In genomic region chr1:116254776-116255175, GRCh38 we compare ENCODE assay signal across 19 cellular contexts.
DNase-seq lines count a peak whose midpoint lies in the region; ATAC-seq, FAIRE-seq and TF ChIP-seq lines count a peak whose summit lies in the region.
"Had no signal": no experiment of that assay in that cellular context is flagged by ENCODE, and none has a peak within 500 bp of the region (broad histone marks: within the 10 kb centered on the region; RNA-seq: fewer than 3 reads in every experiment).

No MANE protein-coding gene starts in this region.

- CTCF ChIA-PET in activated CD8-positive, alpha-beta T cell treated with anti-CD3 and anti-CD28 coated beads for 36 hours (lab: Charles Lee): interaction anchor here (1.1 to 2.2 kb wide), 3 partner anchors 11 to 230 kb away, joined by 3 to 7 read pairs (median 3); no protein-coding TSS in a partner anchor
- CTCF ChIA-PET in activated CD8-positive, alpha-beta T cell treated with anti-CD3 and anti-CD28 coated beads, Interleukin-2, amount 10 ng/mL, durations not matched to agents 7 days and 5 days (lab: Charles Lee): interaction anchor here (1.7 kb wide), 1 partner anchor 116 kb away, joined by 4 read pairs; no protein-coding TSS in a partner anchor

- POLR2A ChIA-PET in activated CD8-positive, alpha-beta T cell treated with anti-CD3 and anti-CD28 coated beads for 36 hours (lab: Charles Lee): no interaction called here
- POLR2A ChIA-PET in activated CD8-positive, alpha-beta T cell treated with anti-CD3 and anti-CD28 coated beads, Interleukin-2, amount 10 ng/mL, durations not matched to agents 7 days and 5 days (lab: Charles Lee): no interaction called here

- no peaks in the 10 kb centered on the region for H3K36me3 Mint-ChIP-seq in activated CD8-positive, alpha-beta T cell treated with anti-CD3 and anti-CD28 coated beads for 36 hours (ENCODE audit: low read depth)
- no peaks in the 10 kb centered on the region for H3K36me3 Mint-ChIP-seq in activated CD8-positive, alpha-beta T cell treated with anti-CD3 and anti-CD28 coated beads, Interleukin-2, amount 10 ng/mL, durations not matched to agents 7 days and 5 days (ENCODE audit: low read depth)
- H3K36me3 Mint-ChIP-seq: CD4-positive, CD25-positive, alpha-beta regulatory T cell; stimulated activated naive B cell treated with anti-CD40 and anti-IgM and Interleukin-4, amounts not matched to agents 10 μg/mL and 1 μg/mL and 100 μg/mL, for 72 hours; T-cell had no signal

- FAIRE-seq in bronchial epithelial cell (lab: Jason Lieb, UNC): no peak

- no peaks in the 10 kb centered on the region for H3K9me3 ChIP-seq in stomach
- H3K9me3 ChIP-seq: body of pancreas had no signal

- no peaks in the 10 kb centered on the region for H3K27me3 Mint-ChIP-seq in activated CD8-positive, alpha-beta T cell treated with anti-CD3 and anti-CD28 coated beads for 36 hours
- H3K27me3 Mint-ChIP-seq in activated CD8-positive, alpha-beta T cell treated with anti-CD3 and anti-CD28 coated beads, Interleukin-2, amount 10 ng/mL, durations not matched to agents 7 days and 5 days (ENCODE audit: low read depth): no peaks in the 10 kb centered on the region
- no peaks in the 10 kb centered on the region for H3K27me3 Mint-ChIP-seq in stimulated activated naive CD8-positive, alpha-beta T cell treated with anti-CD3 and anti-CD28 coated beads, Interleukin-15, amount 100 ng/mL, for 72 hours
- H3K27me3 Mint-ChIP-seq: T-cell had no signal

- peaks cover 1% of the 10 kb centered on the region for H3K9me3 Mint-ChIP-seq in activated CD8-positive, alpha-beta T cell treated with anti-CD3 and anti-CD28 coated beads for 36 hours
- no peaks in the 10 kb centered on the region for H3K9me3 Mint-ChIP-seq in activated CD8-positive, alpha-beta T cell treated with anti-CD3 and anti-CD28 coated beads, Interleukin-2, amount 10 ng/mL, durations not matched to agents 7 days and 5 days (ENCODE audit: insufficient read depth)
- no peaks in the 10 kb centered on the region for H3K9me3 Mint-ChIP-seq in stimulated activated naive CD8-positive, alpha-beta T cell treated with anti-CD3 and anti-CD28 coated beads, Interleukin-15, amount 100 ng/mL, for 72 hours
- H3K9me3 Mint-ChIP-seq: activated B cell treated with CpG ODN at 0.5 μM for 24 hours; CD4-positive, CD25-positive, alpha-beta regulatory T cell; T-cell had no signal

- H3K36me3 ChIP-seq in bronchial epithelial cell (ENCODE audit: control insufficient read depth, insufficient read depth, low read length) (no peaks in the 10 kb centered on the region), stomach (no peaks in the 10 kb centered on the region)

- WGBS in stomach, 5 donors: 15 to 50% (median 25%) methylated on average over 1 of the region's 1 CpG

- H3K27ac ChIP-seq in stomach: peak overlapping the region in 1 of 5 donors; percentile 29
- H3K27ac ChIP-seq: body of pancreas, skin epidermis had no signal

- H3K27ac Mint-ChIP-seq in activated CD8-positive, alpha-beta T cell treated with anti-CD3 and anti-CD28 coated beads for 36 hours: no peak overlapping the region
- H3K27ac Mint-ChIP-seq in activated CD8-positive, alpha-beta T cell treated with anti-CD3 and anti-CD28 coated beads, Interleukin-2, amount 10 ng/mL, durations not matched to agents 7 days and 5 days: no peak overlapping the region
- H3K27ac Mint-ChIP-seq in stimulated activated naive CD8-positive, alpha-beta T cell treated with anti-CD3 and anti-CD28 coated beads, Interleukin-15, amount 100 ng/mL, for 72 hours: peak overlapping the region in 1 of 2 donors; percentile 1
- H3K27ac Mint-ChIP-seq: activated B cell treated with CpG ODN at 0.5 μM for 24 hours; stimulated activated naive B cell treated with anti-CD40 and anti-IgM and Interleukin-4, amounts not matched to agents 10 μg/mL and 1 μg/mL and 100 μg/mL, for 72 hours had no signal

- H3K4me3 Mint-ChIP-seq in activated CD8-positive, alpha-beta T cell treated with anti-CD3 and anti-CD28 coated beads for 36 hours: no peak overlapping the region
- no peak overlapping the region for H3K4me3 Mint-ChIP-seq in activated CD8-positive, alpha-beta T cell treated with anti-CD3 and anti-CD28 coated beads, Interleukin-2, amount 10 ng/mL, durations not matched to agents 7 days and 5 days
- no peak overlapping the region for H3K4me3 Mint-ChIP-seq in stimulated activated naive CD8-positive, alpha-beta T cell treated with anti-CD3 and anti-CD28 coated beads, Interleukin-15, amount 100 ng/mL, for 72 hours
- H3K4me3 Mint-ChIP-seq: activated B cell treated with CpG ODN at 0.5 μM for 24 hours; CD4-positive, CD25-positive, alpha-beta regulatory T cell; stimulated activated naive B cell treated with anti-CD40 and anti-IgM and Interleukin-4, amounts not matched to agents 10 μg/mL and 1 μg/mL and 100 μg/mL, for 72 hours; T-cell had no signal

- no peaks in the 10 kb centered on the region for H3K27me3 ChIP-seq in bronchial epithelial cell (ENCODE audit: control insufficient read depth, insufficient read depth, low read length)
- H3K27me3 ChIP-seq in stomach: no peaks in the 10 kb centered on the region
- H3K27me3 ChIP-seq: body of pancreas had no signal

- no peak for DNase-seq in activated CD8-positive, alpha-beta T cell treated with anti-CD3 and anti-CD28 coated beads for 36 hours
- no peak for DNase-seq in activated CD8-positive, alpha-beta T cell treated with anti-CD3 and anti-CD28 coated beads, Interleukin-2, amount 10 ng/mL, durations not matched to agents 7 days and 5 days
- DNase-seq in bronchial epithelial cell (ENCODE audit: low read depth): peak; percentile 38
- DNase-seq in left lobe of liver (ENCODE audit: low spot score): no peak
- no peak for DNase-seq in stimulated activated naive CD8-positive, alpha-beta T cell treated with anti-CD3 and anti-CD28 coated beads, Interleukin-15, amount 100 ng/mL, for 72 hours
- no peak for DNase-seq in stimulated activated CD4-positive, alpha-beta T cell treated with anti-CD3 and anti-CD28 coated beads, Interleukin-4, amount 100 ng/mL, for 24 hours
- DNase-seq in AML-193 (lab: John Stamatoyannopoulos, UW): no peak
- no peak for DNase-seq in stomach
- DNase-seq: activated B cell treated with CpG ODN at 0.5 μM for 24 hours; body of pancreas; CD4-positive, CD25-positive, alpha-beta regulatory T cell; effector CD8-positive, alpha-beta T cell; H7; NCI-H2081; NCI-H774; stimulated activated naive B cell treated with anti-CD40 and anti-IgM and Interleukin-4, amounts not matched to agents 10 μg/mL and 1 μg/mL and 100 μg/mL, for 72 hours; T-cell had no signal

- peaks cover 39% of the 10 kb centered on the region for H3K4me1 Mint-ChIP-seq in activated CD8-positive, alpha-beta T cell treated with anti-CD3 and anti-CD28 coated beads for 36 hours (ENCODE audit: low read depth)
- peaks cover 36% of the 10 kb centered on the region for H3K4me1 Mint-ChIP-seq in activated CD8-positive, alpha-beta T cell treated with anti-CD3 and anti-CD28 coated beads, Interleukin-2, amount 10 ng/mL, durations not matched to agents 7 days and 5 days (ENCODE audit: low read depth)
- H3K4me1 Mint-ChIP-seq in stimulated activated naive CD8-positive, alpha-beta T cell treated with anti-CD3 and anti-CD28 coated beads, Interleukin-15, amount 100 ng/mL, for 72 hours: peaks cover 54% of the 10 kb centered on the region

- no peak for TF ChIP-seq CTCF in activated CD8-positive, alpha-beta T cell treated with anti-CD3 and anti-CD28 coated beads for 36 hours (IDR thresholded peaks at IDR 0.05)
- TF ChIP-seq CTCF in bronchial epithelial cell (IDR thresholded peaks at IDR 0.05; ENCODE audit: insufficient read depth, low read length, severe bottlenecking) (no peak), stomach (IDR thresholded peaks at IDR 0.05) (no peak)

- ATAC-seq in activated CD8-positive, alpha-beta T cell treated with anti-CD3 and anti-CD28 coated beads for 36 hours: peak; percentile 43
- ATAC-seq in activated CD8-positive, alpha-beta T cell treated with anti-CD3 and anti-CD28 coated beads, Interleukin-2, amount 10 ng/mL, durations not matched to agents 7 days and 5 days: no peak
- ATAC-seq in left lobe of liver: peak; percentile 25
- ATAC-seq in stimulated activated naive CD8-positive, alpha-beta T cell treated with anti-CD3 and anti-CD28 coated beads, Interleukin-15, amount 100 ng/mL, for 72 hours: peak; percentile 27
- ATAC-seq: body of pancreas; Panc1; stimulated activated naive B cell treated with anti-CD40 and anti-IgM and Interleukin-4, amounts not matched to agents 10 μg/mL and 1 μg/mL and 100 μg/mL, for 72 hours; T-cell had no signal

- intact Hi-C loops in activated CD8-positive, alpha-beta T cell treated with anti-CD3 and anti-CD28 coated beads for 36 hours (cut with micrococcal nuclease): loop anchor here (10.0 kb wide), 1 partner anchor 90 kb away; no protein-coding TSS in a partner anchor
- intact Hi-C loops in stomach (cut with DNase I; ENCODE audit: low total_unique reads): no loop called here

- peaks cover 6 to 27% (median 18%) of the 10 kb centered on the region in 4 donors for H3K4me1 ChIP-seq in stomach
- H3K4me1 ChIP-seq: body of pancreas had no signal

- no peak overlapping the region for H3K4me3 ChIP-seq in bronchial epithelial cell (ENCODE audit: low read depth, low read length)
- no peak overlapping the region for H3K4me3 ChIP-seq in stomach
- H3K4me3 ChIP-seq: body of pancreas, skin epidermis had no signal

- no peak for TF ChIP-seq POLR2A in stomach (IDR thresholded peaks at IDR 0.05)

- TF ChIP-seq EP300 in stomach (IDR thresholded peaks at IDR 0.05): no peak
